25 cellular contexts compared by ENCODE assay signal in genomic region chr10:125227546-125227945, GRCh38.
"Had no signal": no experiment of that assay in that cellular context is flagged by ENCODE, and none has a peak within 500 bp of the region (broad histone marks: within the 10 kb centered on the region; RNA-seq: fewer than 3 reads in every experiment).

No MANE protein-coding gene starts in this region.

- H3K4me2 ChIP-seq: hepatocyte had no signal

- H3K9me3 Mint-ChIP-seq: neural crest cell, type B pancreatic cell had no signal

- H3K9me3 ChIP-seq: gastrocnemius medialis, heart left ventricle, ovary, psoas muscle, sigmoid colon, stomach, tibial artery had no signal

- H3K36me3 Mint-ChIP-seq: naive thymus-derived CD4-positive, alpha-beta T cell; stimulated activated effector memory CD8-positive, alpha-beta T cell treated with anti-CD3 and anti-CD28 coated beads, Interleukin-12 subunit alpha, Interleukin-12 subunit beta, amount 100 ng/mL, for 72 hours; type B pancreatic cell had no signal

- H2AFZ ChIP-seq: hepatocyte had no signal

- H3K4me3 ChIP-seq: dorsolateral prefrontal cortex, gastrocnemius medialis, heart left ventricle, hepatocyte, left lung, ovary, psoas muscle, sigmoid colon, stomach, tibial artery had no signal

- H3K27ac Mint-ChIP-seq: naive thymus-derived CD4-positive, alpha-beta T cell; stimulated activated effector memory CD8-positive, alpha-beta T cell treated with anti-CD3 and anti-CD28 coated beads, Interleukin-12 subunit alpha, Interleukin-12 subunit beta, amount 100 ng/mL, for 72 hours; type B pancreatic cell had no signal

- H3K4me1 Mint-ChIP-seq: naive thymus-derived CD4-positive, alpha-beta T cell; stimulated activated effector memory CD8-positive, alpha-beta T cell treated with anti-CD3 and anti-CD28 coated beads, Interleukin-12 subunit alpha, Interleukin-12 subunit beta, amount 100 ng/mL, for 72 hours had no signal

- H3K4me1 ChIP-seq: gastrocnemius medialis, heart left ventricle, left lung, sigmoid colon, stomach, tibial artery had no signal

- H3K4me3 Mint-ChIP-seq: naive thymus-derived CD4-positive, alpha-beta T cell; neural crest cell; stimulated activated effector memory CD8-positive, alpha-beta T cell treated with anti-CD3 and anti-CD28 coated beads, Interleukin-12 subunit alpha, Interleukin-12 subunit beta, amount 100 ng/mL, for 72 hours; type B pancreatic cell had no signal

- DNase-seq: dorsolateral prefrontal cortex; effector CD4-positive, alpha-beta T cell; foreskin fibroblast; gastrocnemius medialis; heart left ventricle; left cardiac atrium; left lung; mesenchymal stem cell; midbrain; nucleus accumbens; ovary; psoas muscle; sigmoid colon; stimulated activated CD4-positive, alpha-beta T cell treated with anti-CD3 and anti-CD28 coated beads, Interleukin-2, amount 100 ng/mL, for 24 hours; stimulated activated CD4-positive, alpha-beta T cell treated with anti-CD3 and anti-CD28 coated beads, Interleukin-4, amount 100 ng/mL, for 24 hours; stimulated activated naive CD4-positive, alpha-beta T cell treated with Interleukin-2 at 50 U/mL for 16 hours; stomach had no signal

- H3K36me3 ChIP-seq: gastrocnemius medialis, heart left ventricle, left lung, ovary, sigmoid colon, stomach, tibial artery had no signal

- H3K27me3 ChIP-seq: gastrocnemius medialis, heart left ventricle, hepatocyte, ovary, sigmoid colon had no signal

- ATAC-seq: esophagus mucosa; gastrocnemius medialis; heart left ventricle; left cardiac atrium; left lung; naive thymus-derived CD4-positive, alpha-beta T cell; psoas muscle; stimulated activated effector memory CD8-positive, alpha-beta T cell treated with anti-CD3 and anti-CD28 coated beads, Interleukin-12 subunit alpha, Interleukin-12 subunit beta, amount 100 ng/mL, for 72 hours had no signal

- H3K27ac ChIP-seq: dorsolateral prefrontal cortex, epithelial cell of prostate, gastrocnemius medialis, heart left ventricle, hepatocyte, left lung, ovary, psoas muscle, sigmoid colon, stomach, tibial artery had no signal
